Comparison of ENCODE assay signal across 9 cellular contexts in genomic region chrX:154735695-154736393, GRCh38. TPM values are rescaled to one million over a fixed set of nuclear protein-coding genes. Genes with fewer than 3 reads are reported as not detected.
DNase-seq lines count a peak whose midpoint lies in the region; ATAC-seq and TF ChIP-seq lines count a peak whose summit lies in the region.
"Had no signal": no experiment of that assay in that cellular context is flagged by ENCODE, and none has a peak within 500 bp of the region (broad histone marks: within the 10 kb centered on the region; RNA-seq: fewer than 3 reads in every experiment).

No MANE protein-coding gene starts in this region.

- peaks cover 93% of the 10 kb centered on the region for H3K4me1 Mint-ChIP-seq in activated CD8-positive, alpha-beta T cell treated with anti-CD3 and anti-CD28 coated beads, Interleukin-2, amount 10 ng/mL, durations not matched to agents 7 days and 5 days (ENCODE audit: low read depth)

- no peak overlapping the region for H3K27ac ChIP-seq in foreskin keratinocyte
- H3K27ac ChIP-seq in rectal smooth muscle tissue (ENCODE audit: low read depth, low read length): peak overlapping the region; percentile 73

- no peak overlapping the region for H3K9ac ChIP-seq in rectal smooth muscle tissue (ENCODE audit: low read length)

- H3K27me3 ChIP-seq in foreskin keratinocyte: no peaks in the 10 kb centered on the region
- H3K27me3 ChIP-seq in rectal smooth muscle tissue (ENCODE audit: control insufficient read depth, insufficient read depth, low read length): peaks cover 3% of the 10 kb centered on the region

- H3K9me3 Mint-ChIP-seq in activated CD8-positive, alpha-beta T cell treated with anti-CD3 and anti-CD28 coated beads, Interleukin-2, amount 10 ng/mL, durations not matched to agents 7 days and 5 days (ENCODE audit: insufficient read depth): no peaks in the 10 kb centered on the region

- H3K27me3 Mint-ChIP-seq in activated CD8-positive, alpha-beta T cell treated with anti-CD3 and anti-CD28 coated beads, Interleukin-2, amount 10 ng/mL, durations not matched to agents 7 days and 5 days (ENCODE audit: low read depth): no peaks in the 10 kb centered on the region

- H3K36me3 ChIP-seq in rectal smooth muscle tissue (ENCODE audit: control insufficient read depth, insufficient read depth, low read length): no peaks in the 10 kb centered on the region

- no peak for TF ChIP-seq CTCF in foreskin keratinocyte (conservative IDR thresholded peaks at IDR 0.05)

- H3K36me3 Mint-ChIP-seq in activated CD8-positive, alpha-beta T cell treated with anti-CD3 and anti-CD28 coated beads, Interleukin-2, amount 10 ng/mL, durations not matched to agents 7 days and 5 days (ENCODE audit: low read depth): peaks cover 32% of the 10 kb centered on the region

- DNase-seq in Daoy (ENCODE audit: low read depth) (peak; percentile 41), foreskin keratinocyte (peak; percentile 42 to 73), DMS153 (lab: John Stamatoyannopoulos, UW) (no peak), OCI-M1 (lab: John Stamatoyannopoulos, UW) (no peak)
- DNase-seq in activated CD8-positive, alpha-beta T cell treated with anti-CD3 and anti-CD28 coated beads, Interleukin-2, amount 10 ng/mL, durations not matched to agents 7 days and 5 days: no peak
- DNase-seq in stimulated activated naive CD4-positive, alpha-beta T cell (lab: John Stamatoyannopoulos, UW): no peak
- DNase-seq: NCI-H2081 had no signal

- CTCF ChIA-PET in activated CD8-positive, alpha-beta T cell treated with anti-CD3 and anti-CD28 coated beads, Interleukin-2, amount 10 ng/mL, durations not matched to agents 7 days and 5 days (lab: Charles Lee): interaction anchor here (1.5 to 8.2 kb wide), 3 partner anchors 10 to 18 kb away, joined by 3 to 75 read pairs (median 35); partner anchors contain the start of gene GAB3

- peak overlapping the region; percentile 96 for H3K27ac Mint-ChIP-seq in activated CD8-positive, alpha-beta T cell treated with anti-CD3 and anti-CD28 coated beads, Interleukin-2, amount 10 ng/mL, durations not matched to agents 7 days and 5 days

- H3K4me3 ChIP-seq in rectal smooth muscle tissue (ENCODE audit: low read length): no peak overlapping the region

- H3K4me1 ChIP-seq in foreskin keratinocyte (peaks cover 8% of the 10 kb centered on the region), rectal smooth muscle tissue (ENCODE audit: control insufficient read depth, insufficient read depth, low read length) (peaks cover 20% of the 10 kb centered on the region)

- ATAC-seq in activated CD8-positive, alpha-beta T cell treated with anti-CD3 and anti-CD28 coated beads, Interleukin-2, amount 10 ng/mL, durations not matched to agents 7 days and 5 days: no peak
- no peak for ATAC-seq in foreskin keratinocyte
- ATAC-seq in GM19395 (IDR thresholded peaks at IDR 0.05; ENCODE audit: unreplicated experiment): no peak

- POLR2A ChIA-PET in activated CD8-positive, alpha-beta T cell treated with anti-CD3 and anti-CD28 coated beads, Interleukin-2, amount 10 ng/mL, durations not matched to agents 7 days and 5 days (lab: Charles Lee): interaction anchor here (1.3 to 2.6 kb wide), 2 partner anchors 11 to 17 kb away, joined by 5 to 12 read pairs; no protein-coding TSS in a partner anchor

- H3K4me3 Mint-ChIP-seq in activated CD8-positive, alpha-beta T cell treated with anti-CD3 and anti-CD28 coated beads, Interleukin-2, amount 10 ng/mL, durations not matched to agents 7 days and 5 days: peak overlapping the region; percentile 65

RNA-seq across cellular contexts. Expression of gene GAB3, which starts 15.0 kb away (rescaled TPM):
- total RNA-seq in Daoy (2014; rRNA removed; shearing (Covaris generic)): 0.11 and 0.21 TPM in 2 replicates
- total RNA-seq in activated CD8-positive, alpha-beta T cell treated with anti-CD3 and anti-CD28 coated beads, Interleukin-2, amount 10 ng/mL, durations not matched to agents 7 days and 5 days: 10 to 100 TPM in 1 of 2 experiments, 1 to 10 TPM in 1; 9.9 to 10.3 TPM
- 0.14 and 0.31 TPM in 2 replicates for total RNA-seq in foreskin keratinocyte
- polyA plus RNA-seq in foreskin keratinocyte: 0.04 and 0.11 TPM in 2 replicates

RNA-seq across cellular contexts. Expression of gene DKC1, which starts 26.8 kb away (rescaled TPM):
- total RNA-seq in Daoy (2014; rRNA removed; shearing (Covaris generic)): 109 and 124 TPM in 2 replicates
- total RNA-seq in activated CD8-positive, alpha-beta T cell treated with anti-CD3 and anti-CD28 coated beads, Interleukin-2, amount 10 ng/mL, durations not matched to agents 7 days and 5 days: 10 to 100 TPM; 76.0 to 82.8 TPM
- 77.4 and 98.5 TPM in 2 replicates for total RNA-seq in foreskin keratinocyte
- 53.7 and 71.4 TPM in 2 replicates for polyA plus RNA-seq in foreskin keratinocyte

Comparison
In these comparisons a context has a peak if more than half of its experiments do, and no peak if none do; other contexts are left out.
1. DNase-seq: peak in Daoy (single experiment) and foreskin keratinocyte (2 of 2); none in activated CD8-positive, alpha-beta T cell treated with anti-CD3 and anti-CD28 coated beads, Interleukin-2, amount 10 ng/mL, durations not matched to agents 7 days and 5 days (single experiment), DMS153 (single experiment), stimulated activated naive CD4-positive, alpha-beta T cell (0 of 6) and OCI-M1 (single experiment).